ENCODE assay signal across 10 cellular contexts in genomic region chr10:31977440-31978157, GRCh38. TPM values are rescaled to one million over a fixed set of nuclear protein-coding genes. Genes with fewer than 3 reads are reported as not detected.
DNase-seq lines count a peak whose midpoint lies in the region; ATAC-seq and TF ChIP-seq lines count a peak whose summit lies in the region.
"Had no signal": no experiment of that assay in that cellular context is flagged by ENCODE, and none has a peak within 500 bp of the region (broad histone marks: within the 10 kb centered on the region; RNA-seq: fewer than 3 reads in every experiment).

No MANE protein-coding gene starts in this region.

- H3K36me3 Mint-ChIP-seq in activated CD4-positive, alpha-beta memory T cell treated with anti-CD3 and anti-CD28 coated beads, Interleukin-2, amount 10 ng/mL, durations not matched to agents 7 days and 5 days (ENCODE audit: low read depth) = no peaks in the 10 kb centered on the region
- no peaks in the 10 kb centered on the region for H3K36me3 Mint-ChIP-seq in activated CD4-positive, alpha-beta memory T cell treated with anti-CD3 and anti-CD28 coated beads for 36 hours

- no peaks in the 10 kb centered on the region for H3K27me3 ChIP-seq in spleen (replicated peaks in 1 of 7)
- H3K27me3 ChIP-seq: BE2C, gastrocnemius medialis had no signal

- CTCF ChIA-PET in activated CD4-positive, alpha-beta memory T cell treated with anti-CD3 and anti-CD28 coated beads, Interleukin-2, amount 10 ng/mL, durations not matched to agents 7 days and 5 days (lab: Charles Lee) = interaction anchor here (0.5 kb wide), 1 partner anchor 1115 kb away, joined by 7 read pairs; no protein-coding TSS in a partner anchor
- CTCF ChIA-PET in activated CD4-positive, alpha-beta memory T cell treated with anti-CD3 and anti-CD28 coated beads for 36 hours (lab: Charles Lee) = interaction anchor here (1.2 kb wide), 1 partner anchor 101 kb away, joined by 3 read pairs; no protein-coding TSS in a partner anchor
- CTCF ChIA-PET in OCI-LY7 (lab: Charles Lee; ENCODE audit: unreplicated experiment) = no interaction called here

- peaks cover 18% of the 10 kb centered on the region for H3K4me1 Mint-ChIP-seq in activated CD4-positive, alpha-beta memory T cell treated with anti-CD3 and anti-CD28 coated beads, Interleukin-2, amount 10 ng/mL, durations not matched to agents 7 days and 5 days
- peaks cover 18% of the 10 kb centered on the region for H3K4me1 Mint-ChIP-seq in activated CD4-positive, alpha-beta memory T cell treated with anti-CD3 and anti-CD28 coated beads for 36 hours (ENCODE audit: low read depth)

- H3K27ac Mint-ChIP-seq in activated CD4-positive, alpha-beta memory T cell treated with anti-CD3 and anti-CD28 coated beads, Interleukin-2, amount 10 ng/mL, durations not matched to agents 7 days and 5 days = peak overlapping the region; percentile 45
- no peak overlapping the region for H3K27ac Mint-ChIP-seq in activated CD4-positive, alpha-beta memory T cell treated with anti-CD3 and anti-CD28 coated beads for 36 hours

- no peaks in the 10 kb centered on the region for H3K9me3 ChIP-seq in OCI-LY7 (ENCODE audit: low read length)
- peaks cover 0 to 6% (median 0%) of the 10 kb centered on the region in 8 donors for H3K9me3 ChIP-seq in spleen
- H3K9me3 ChIP-seq: BE2C, gastrocnemius medialis had no signal

- no TSS peak for BruUV-seq in OCI-LY7 (replicated peaks; lab: Mats Ljungman, UMichigan)

- no peak for TF ChIP-seq CTCF in OCI-LY7 (conservative IDR thresholded peaks at IDR 0.05; ENCODE audit: low read length)
- TF ChIP-seq CTCF in spleen (IDR thresholded peaks at IDR 0.05 in 8 of 11, conservative IDR thresholded peaks at IDR 0.05 in 3 of 11) = no peak

- H3K27ac ChIP-seq in OCI-LY7 (ENCODE audit: low read depth, low read length, poor library complexity, severe bottlenecking) = no peak overlapping the region
- H3K27ac ChIP-seq in spleen = peak overlapping the region in 7 of 8 donors; percentile 44 to 86 (median 80)
- H3K27ac ChIP-seq: gastrocnemius medialis had no signal

- H3K27me3 Mint-ChIP-seq in activated CD4-positive, alpha-beta memory T cell treated with anti-CD3 and anti-CD28 coated beads, Interleukin-2, amount 10 ng/mL, durations not matched to agents 7 days and 5 days = peaks cover 6% of the 10 kb centered on the region
- H3K27me3 Mint-ChIP-seq in activated CD4-positive, alpha-beta memory T cell treated with anti-CD3 and anti-CD28 coated beads for 36 hours = peaks cover 3% of the 10 kb centered on the region

- no peaks in the 10 kb centered on the region for H3K79me2 ChIP-seq in OCI-LY7 (ENCODE audit: insufficient read depth, low read depth, low read length)

- ATAC-seq in esophagus mucosa (peak; percentile 77), HG03045 (IDR thresholded peaks at IDR 0.05; ENCODE audit: unreplicated experiment) (no peak), GM19395 (IDR thresholded peaks at IDR 0.05; ENCODE audit: unreplicated experiment) (no peak), GM18505 (IDR thresholded peaks at IDR 0.05; ENCODE audit: unreplicated experiment) (no peak)
- ATAC-seq: gastrocnemius medialis had no signal

- WGBS in spleen, 5 donors = 11 to 28% (median 22%) methylated on average over 5 of the region's 5 CpGs

- peak overlapping the region; percentile 18 for H3K4me3 Mint-ChIP-seq in activated CD4-positive, alpha-beta memory T cell treated with anti-CD3 and anti-CD28 coated beads, Interleukin-2, amount 10 ng/mL, durations not matched to agents 7 days and 5 days
- H3K4me3 Mint-ChIP-seq in activated CD4-positive, alpha-beta memory T cell treated with anti-CD3 and anti-CD28 coated beads for 36 hours = no peak overlapping the region

- no peaks in the 10 kb centered on the region for H4K20me1 ChIP-seq in OCI-LY7 (ENCODE audit: insufficient read depth, low read length)

- POLR2A ChIA-PET in activated CD4-positive, alpha-beta memory T cell treated with anti-CD3 and anti-CD28 coated beads, Interleukin-2, amount 10 ng/mL, durations not matched to agents 7 days and 5 days (lab: Charles Lee) = no interaction called here
- POLR2A ChIA-PET in activated CD4-positive, alpha-beta memory T cell treated with anti-CD3 and anti-CD28 coated beads for 36 hours (lab: Charles Lee) = no interaction called here
- POLR2A ChIA-PET in OCI-LY7 (lab: Charles Lee) = interaction anchor here (0.6 to 1.3 kb wide), 2 partner anchors 13 to 20 kb away, joined by 3 to 4 read pairs; no protein-coding TSS in a partner anchor

- TF ChIP-seq POLR2A in spleen (IDR thresholded peaks at IDR 0.05) (no peak), GM18505 (IDR thresholded peaks at IDR 0.05; ENCODE audit: borderline replicate concordance, extremely low read depth, insufficient read depth, insufficient read length) (no peak)

- peak overlapping the region; percentile 54; the same call in 1 of the 2 replicates for H2AFZ ChIP-seq in OCI-LY7 (ENCODE audit: low read length)

- H3K9me2 ChIP-seq in OCI-LY7 (ENCODE audit: insufficient read depth, low read length) = no peaks in the 10 kb centered on the region

- no peak for DNase-seq in activated CD4-positive, alpha-beta memory T cell treated with anti-CD3 and anti-CD28 coated beads, Interleukin-2, amount 10 ng/mL, durations not matched to agents 7 days and 5 days
- no peak for DNase-seq in activated CD4-positive, alpha-beta memory T cell treated with anti-CD3 and anti-CD28 coated beads for 36 hours
- DNase-seq in OCI-LY7 (ENCODE audit: low spot score) = peak; percentile 3
- DNase-seq in spleen = no peak
- DNase-seq: BE2C, gastrocnemius medialis had no signal

- H3K4me2 ChIP-seq in OCI-LY7 (ENCODE audit: low read length) = no peak overlapping the region; the same call in 1 of the 2 replicates

- H3K36me3 ChIP-seq in OCI-LY7 (ENCODE audit: insufficient read depth, low read length) = no peaks in the 10 kb centered on the region
- no peaks in the 10 kb centered on the region for H3K36me3 ChIP-seq in spleen
- H3K36me3 ChIP-seq: BE2C, gastrocnemius medialis had no signal

- H3K4me3 ChIP-seq in OCI-LY7 (ENCODE audit: low read depth, low read length, poor library complexity, severe bottlenecking) (no peak overlapping the region), spleen (peak overlapping the region in 1 of 8 donors; percentile 37)
- H3K4me3 ChIP-seq: gastrocnemius medialis had no signal

- no peaks in the 10 kb centered on the region for H3K4me1 ChIP-seq in OCI-LY7 (ENCODE audit: insufficient read depth, low read length, poor library complexity, severe bottlenecking)
- H3K4me1 ChIP-seq in spleen = peaks cover 8 to 38% (median 17%) of the 10 kb centered on the region in 6 donors
- H3K4me1 ChIP-seq: BE2C, gastrocnemius medialis had no signal

- intact Hi-C loops in activated CD4-positive, alpha-beta memory T cell treated with anti-CD3 and anti-CD28 coated beads for 36 hours (cut with micrococcal nuclease) = no loop called here
- intact Hi-C loops in OCI-LY7 (cut with micrococcal nuclease; ENCODE audit: unreplicated experiment) (no loop called here), spleen (cut with DNase I; ENCODE audit: low total_unique reads) (no loop called here)

- peaks cover 4% of the 10 kb centered on the region for H3K9me3 Mint-ChIP-seq in activated CD4-positive, alpha-beta memory T cell treated with anti-CD3 and anti-CD28 coated beads, Interleukin-2, amount 10 ng/mL, durations not matched to agents 7 days and 5 days
- H3K9me3 Mint-ChIP-seq in activated CD4-positive, alpha-beta memory T cell treated with anti-CD3 and anti-CD28 coated beads for 36 hours = peaks cover 4% of the 10 kb centered on the region

RNA-seq across cellular contexts. Expression of gene ARHGAP12, which starts 49.0 kb away (rescaled TPM):
- total RNA-seq in activated CD4-positive, alpha-beta memory T cell treated with anti-CD3 and anti-CD28 coated beads, Interleukin-2, amount 10 ng/mL, durations not matched to agents 7 days and 5 days = 10 to 100 TPM; 10.7 to 12.0 TPM
- 1 to 10 TPM; 4.0 to 4.5 TPM for total RNA-seq in activated CD4-positive, alpha-beta memory T cell treated with anti-CD3 and anti-CD28 coated beads for 36 hours
- 11.8 and 15.6 TPM in 2 replicates for total RNA-seq in OCI-LY7 (2014; rRNA removed; shearing (Covaris generic))
- total RNA-seq in OCI-LY7 (2022) (14.0 and 14.5 TPM in 2 replicates), esophagus mucosa (11.2 TPM), spleen (10 to 100 TPM; 28.5 to 69.7 (median 54.2) TPM)
- polyA plus RNA-seq in spleen = 10 to 100 TPM; 20.5 to 38.5 (median 28.5) TPM
